In genomic region chr19:38729653-38730469, GRCh38 we compare ENCODE assay signal across 9 cellular contexts. TPM values are rescaled to one million over a fixed set of nuclear protein-coding genes. Genes with fewer than 3 reads are reported as not detected.
A peak's percentile ranks its signal among the peaks of the same experiment; 100 is the strongest.
DNase-seq lines count a peak whose midpoint lies in the region; ATAC-seq, FAIRE-seq and TF ChIP-seq lines count a peak whose summit lies in the region.
"Had no signal": no experiment of that assay in that cellular context is flagged by ENCODE, and none has a peak within 500 bp of the region (broad histone marks: within the 10 kb centered on the region; RNA-seq: fewer than 3 reads in every experiment).

No MANE protein-coding gene starts in this region.

- no peak overlapping the region for H3K4me3 ChIP-seq in astrocyte (ENCODE audit: insufficient read depth, low read depth, low read length)

- H3K27ac ChIP-seq in astrocyte (ENCODE audit: low read depth, low read length): no peak overlapping the region

- no peaks in the 10 kb centered on the region for H3K27me3 ChIP-seq in astrocyte (ENCODE audit: insufficient read depth, low read length)

- peak overlapping the region; percentile 81 for H3K27ac Mint-ChIP-seq in astrocyte (ENCODE audit: unreplicated experiment)

- H3K79me2 ChIP-seq in astrocyte (ENCODE audit: insufficient read depth, low read length): peaks cover 21% of the 10 kb centered on the region

- H3K4me1 ChIP-seq in astrocyte (ENCODE audit: insufficient read depth, low read length): peaks cover 28% of the 10 kb centered on the region

- no peaks in the 10 kb centered on the region for H3K9me3 ChIP-seq in astrocyte (ENCODE audit: insufficient read depth, low read depth, low read length)

- peak overlapping the region; percentile 45 for H3K4me3 Mint-ChIP-seq in astrocyte (ENCODE audit: unreplicated experiment)

- no peaks in the 10 kb centered on the region for H3K4me1 Mint-ChIP-seq in astrocyte (ENCODE audit: low read depth, unreplicated experiment)

- H2AFZ ChIP-seq in astrocyte (ENCODE audit: low read depth, low read length): no peak overlapping the region

- H3K36me3 ChIP-seq in astrocyte (ENCODE audit: insufficient read depth, low read length): peaks cover 40% of the 10 kb centered on the region

- ATAC-seq in HG03469 (IDR thresholded peaks at IDR 0.05; ENCODE audit: unreplicated experiment): no peak

- H3K36me3 Mint-ChIP-seq in astrocyte (ENCODE audit: low read depth, unreplicated experiment): peaks cover 23% of the 10 kb centered on the region

- no peaks in the 10 kb centered on the region for H3K9me3 Mint-ChIP-seq in astrocyte (ENCODE audit: unreplicated experiment)

- DNase-seq in Daoy (ENCODE audit: low read depth) (peak; percentile 67), T-helper 9 cell (peak; percentile 75), astrocyte (ENCODE audit: low read depth) (no peak), islet precursor cell (peak; percentile 88), HCEC 1CT (no peak)
- peak; percentile 48 to 76 (median 52) for DNase-seq in stimulated activated CD4-positive, alpha-beta T cell treated with anti-CD3 and anti-CD28 coated beads, TNF-alpha, amount 100 ng/mL, for 1 hour (ENCODE audit: low read depth in 3 of 3, low spot score in 1 of 3)

- H4K20me1 ChIP-seq in astrocyte (ENCODE audit: insufficient read depth, low read length): peaks cover 66% of the 10 kb centered on the region

- no peaks in the 10 kb centered on the region for H3K27me3 Mint-ChIP-seq in astrocyte (ENCODE audit: low read depth, unreplicated experiment)

- no peak overlapping the region for H3K4me2 ChIP-seq in astrocyte (ENCODE audit: low read length)

- TF ChIP-seq CTCF in LNCAP (IDR thresholded peaks at IDR 0.05): peak; percentile 81
- peak; percentile 50 for TF ChIP-seq CTCF in astrocyte (IDR thresholded peaks at IDR 0.05; ENCODE audit: insufficient read depth, low read depth, low read length)

- no peak overlapping the region for H3K9ac ChIP-seq in astrocyte (ENCODE audit: low read length)

- FAIRE-seq in astrocyte (lab: Jason Lieb, UNC): no peak

RNA-seq across cellular contexts. Expression of gene CAPN12, which starts 14.4 kb away (rescaled TPM):
- total RNA-seq in Daoy (2014; rRNA removed; shearing (Covaris generic)): not detected in 2 replicates
- total RNA-seq in astrocyte: 4.6 and 6.0 TPM in 2 replicates
- total RNA-seq: dermis microvascular lymphatic vessel endothelial cell had no signal

RNA-seq across cellular contexts. Expression of gene LGALS7, which starts 43.5 kb away (rescaled TPM):
- total RNA-seq in Daoy (2014; rRNA removed; shearing (Covaris generic)): not detected in 2 replicates
- not detected in 2 replicates for total RNA-seq in astrocyte
- total RNA-seq: dermis microvascular lymphatic vessel endothelial cell had no signal

RNA-seq across cellular contexts. Expression of gene LGALS7B, which starts 59.1 kb away (rescaled TPM):
- not detected in 2 replicates for total RNA-seq in Daoy (2014; rRNA removed; shearing (Covaris generic))
- total RNA-seq in astrocyte: not detected in 2 replicates

Comparison
In these comparisons a context has a peak if more than half of its experiments do, and no peak if none do; other contexts are left out.
1. DNase-seq: peak in Daoy (single experiment), T-helper 9 cell (single experiment), islet precursor cell (single experiment) and stimulated activated CD4-positive, alpha-beta T cell treated with anti-CD3 and anti-CD28 coated beads, TNF-alpha, amount 100 ng/mL, for 1 hour (3 of 3); none in astrocyte (single experiment) and HCEC 1CT (single experiment).